Comparison of ENCODE assay signal across 2 cellular contexts in genomic region chr13:106561551-106562170, GRCh38.
TF ChIP-seq lines count a peak whose summit lies in the region.

No MANE protein-coding gene starts in this region.

TF ChIP-seq in IMR-90, 13 proteins besides CTCF, POLR2A, EP300 and RAD21:
- no peak for TF ChIP-seq MAFK (IDR thresholded peaks at IDR 0.05; ENCODE audit: low read depth, low read length)
- TF ChIP-seq ELK1 (IDR thresholded peaks at IDR 0.05; ENCODE audit: borderline replicate concordance, low read depth, low read length), result no peak
- TF ChIP-seq BHLHE40 (IDR thresholded peaks at IDR 0.05; ENCODE audit: low read depth, low read length), result no peak
- TF ChIP-seq FOS (IDR thresholded peaks at IDR 0.05; ENCODE audit: low read depth, low read length), result no peak
- no peak for TF ChIP-seq MAZ (IDR thresholded peaks at IDR 0.05; ENCODE audit: borderline replicate concordance, low read depth, low read length)
- no peak for TF ChIP-seq RFX5 (IDR thresholded peaks at IDR 0.05; ENCODE audit: low read depth, low read length)
- no peak for TF ChIP-seq CEBPB (IDR thresholded peaks at IDR 0.05; ENCODE audit: low read depth, low read length)
- TF ChIP-seq MXI1 (IDR thresholded peaks at IDR 0.05; ENCODE audit: borderline replicate concordance, low read depth, low read length), result no peak
- no peak for TF ChIP-seq NFE2L2 (IDR thresholded peaks at IDR 0.05; ENCODE audit: low read depth, low read length)
- TF ChIP-seq SMC3 (IDR thresholded peaks at IDR 0.05; ENCODE audit: low read depth, low read length), result no peak
- TF ChIP-seq RCOR1 (IDR thresholded peaks at IDR 0.05; ENCODE audit: insufficient replicate concordance, low read length), result no peak
- no peak for TF ChIP-seq CHD1 (IDR thresholded peaks at IDR 0.05; ENCODE audit: low read depth, low read length)
- TF ChIP-seq USF2 (IDR thresholded peaks at IDR 0.05; ENCODE audit: low read depth, low read length), result no peak

TF ChIP-seq in K562, 482 proteins besides CTCF, POLR2A, EP300 and RAD21:
- no peak for TF ChIP-seq CBX2 (IDR thresholded peaks at IDR 0.05; ENCODE audit: insufficient read depth, low read length, poor library complexity, severe bottlenecking)
- TF ChIP-seq ZNF644 (tag; IDR thresholded peaks at IDR 0.05; ENCODE audit: low read depth), result no peak
